ENCODE assay signal across 8 cellular contexts in genomic region chr5:108728566-108729305, GRCh38. TPM values are rescaled to one million over a fixed set of nuclear protein-coding genes. Genes with fewer than 3 reads are reported as not detected.
DNase-seq lines count a peak whose midpoint lies in the region; ATAC-seq, FAIRE-seq and TF ChIP-seq lines count a peak whose summit lies in the region.

No MANE protein-coding gene starts in this region.

- TF ChIP-seq EP300 in sigmoid colon (IDR thresholded peaks at IDR 0.05) = no peak

- intact Hi-C loops in sigmoid colon (cut with DNase I) = loop anchor here (1.0 to 5.0 kb wide), 3 partner anchors 20 to 959 kb away; partner anchors contain the start of gene MAN2A1

- H3K9me3 ChIP-seq in HUES64 (ENCODE audit: insufficient read depth, low read depth, low read length) (no peaks in the 10 kb centered on the region), sigmoid colon (no peaks in the 10 kb centered on the region)

- CTCF ChIA-PET in BJ (lab: Yijun Ruan, JAX) = interaction anchor here (0.8 kb wide), 1 partner anchor 206 kb away, joined by 3 read pairs; no protein-coding TSS in a partner anchor

- DNase-seq in BJ (ENCODE audit: low read depth) = no peak
- peak; percentile 39 for DNase-seq in activated T-cell treated with anti-CD3 and anti-CD28 coated beads for 24 hours (ENCODE audit: low read depth)
- DNase-seq in fibroblast of mammary gland (ENCODE audit: low read depth) = no peak
- DNase-seq in sigmoid colon = no peak
- DNase-seq in RCC 7860 (ENCODE audit: low spot score) = no peak
- no peak for DNase-seq in NCI-H2029 treated with DMSO at 0.1 percent for 48 hours (lab: John Stamatoyannopoulos, UW)

- peak overlapping the region; percentile 94 for H3K9ac ChIP-seq in HUES64 (ENCODE audit: low read depth, low read length)

- TF ChIP-seq POLR2A in sigmoid colon (IDR thresholded peaks at IDR 0.05) = no peak

- FAIRE-seq in RCC 7860 (lab: Jason Lieb, UNC) = no peak

- H3K27ac ChIP-seq in HUES64 (ENCODE audit: low read depth, low read length) = peak overlapping the region; percentile 91; the same call in 1 of the 2 replicates
- H3K27ac ChIP-seq in sigmoid colon = peak overlapping the region; percentile 88 to 91 (median 89)

- 55% methylated on average over 13 of the region's 15 CpGs for WGBS in HUES64
- WGBS in sigmoid colon, 2 donors = 31 to 46% methylated on average over 15 of the region's 15 CpGs

- ATAC-seq in GM21381 (IDR thresholded peaks at IDR 0.05; ENCODE audit: unreplicated experiment) = peak; percentile 34

- POLR2A ChIA-PET in BJ (lab: Charles Lee) = interaction anchor here (0.7 to 1.7 kb wide), 2 partner anchors 19 to 502 kb away, joined by 3 to 7 read pairs; partner anchors contain the start of gene FER

- H3K36me3 ChIP-seq in BJ (ENCODE audit: control insufficient read depth, insufficient read depth, low read length) (no peaks in the 10 kb centered on the region), HUES64 (ENCODE audit: insufficient read depth, low read length) (no peaks in the 10 kb centered on the region), sigmoid colon (no peaks in the 10 kb centered on the region)

- peaks cover 27% of the 10 kb centered on the region for H3K4me1 ChIP-seq in HUES64 (ENCODE audit: insufficient read depth, low read length)
- H3K4me1 ChIP-seq in sigmoid colon = peaks cover 0 to 19% (median 4%) of the 10 kb centered on the region in 4 donors

- peak overlapping the region; percentile 66 for H3K4me3 ChIP-seq in BJ (ENCODE audit: low read depth, low read length)
- H3K4me3 ChIP-seq in HUES64 (ENCODE audit: low read length) = peak overlapping the region; percentile 90
- peak overlapping the region; percentile 79 for H3K4me3 ChIP-seq in fibroblast of mammary gland (ENCODE audit: control insufficient read depth, low read depth, low read length)
- H3K4me3 ChIP-seq in sigmoid colon = peak overlapping the region; percentile 67 to 84 (median 73)

- H3K27me3 ChIP-seq in BJ (ENCODE audit: control insufficient read depth, insufficient read depth, low read length) (no peaks in the 10 kb centered on the region), HUES64 (ENCODE audit: insufficient read depth, low read length) (no peaks in the 10 kb centered on the region), sigmoid colon (no peaks in the 10 kb centered on the region)

- TF ChIP-seq CTCF in BJ (IDR thresholded peaks at IDR 0.05; ENCODE audit: insufficient read depth, low read depth, low read length) (no peak), fibroblast of mammary gland (conservative IDR thresholded peaks at IDR 0.05; ENCODE audit: control insufficient read depth, insufficient read depth, low read depth, low read length) (no peak), sigmoid colon (IDR thresholded peaks at IDR 0.05) (no peak)

RNA-seq across cellular contexts. Expression of gene FER, which starts 19.0 kb away (rescaled TPM):
- 4.0 and 11.6 TPM in 2 replicates for polyA plus RNA-seq in BJ (2011; rRNA removed)
- polyA minus RNA-seq in BJ (2011; rRNA and poly(A)+ RNA removed) = 14.4 and 19.2 TPM in 2 replicates
- polyA plus RNA-seq in HUES64 (2013, experiment 1 of 2) = 6.2 TPM
- 5.3 TPM for polyA plus RNA-seq in HUES64 (2013, experiment 2 of 2)
- total RNA-seq in sigmoid colon = 10 to 100 TPM; 24.2 to 36.7 (median 33.4) TPM
- polyA plus RNA-seq in sigmoid colon = 1 to 10 TPM; 1.2 to 2.0 (median 1.4) TPM
